In the genomic region with DNA sequence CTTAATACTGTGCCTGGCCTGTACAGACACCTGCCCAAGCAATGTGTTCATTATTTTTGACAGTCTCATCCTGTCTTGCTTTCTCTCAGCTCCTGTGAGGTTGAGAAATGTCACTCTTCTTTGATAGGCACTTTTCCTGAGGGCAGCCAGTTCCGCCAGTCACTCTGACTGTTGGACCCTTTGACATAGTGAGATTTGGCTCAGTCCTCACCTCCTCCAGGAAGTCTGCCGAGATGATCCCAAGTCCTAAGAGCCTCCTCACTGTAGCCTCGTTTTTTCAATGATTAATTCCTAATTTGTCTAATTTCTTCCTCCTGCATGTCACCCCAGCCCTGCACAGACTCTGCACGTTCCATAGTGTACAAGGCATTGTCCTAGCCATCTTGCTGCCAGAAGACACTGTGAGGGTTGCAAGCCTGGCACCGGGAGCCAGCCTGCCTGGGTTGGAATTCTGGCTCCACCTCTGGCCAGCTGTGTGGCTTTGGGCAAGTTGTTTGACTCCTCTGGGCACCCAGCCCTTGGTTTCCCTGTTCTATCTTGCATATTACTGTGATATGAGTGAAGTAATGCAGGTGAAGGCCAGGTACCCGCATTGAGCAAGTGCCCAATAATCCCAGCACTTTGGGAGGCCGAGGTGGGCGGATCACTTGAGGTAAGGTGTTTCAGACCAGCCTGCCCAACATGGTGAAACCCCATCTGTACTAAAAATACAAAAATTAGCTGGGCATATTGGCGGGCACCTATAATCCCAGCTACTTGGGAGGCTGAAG, we compare ENCODE assay signal across 30 cellular contexts.
"Had no signal": no experiment of that assay in that cellular context is flagged by ENCODE, and none has a peak within 500 bp of the region (broad histone marks: within the 10 kb centered on the region; RNA-seq: fewer than 3 reads in every experiment).

No MANE protein-coding gene starts in this region.

- H3K4me1 Mint-ChIP-seq: activated T-helper 17 cell treated with anti-CD3 and anti-CD28 coated beads, Interleukin-2, amount 50 U/mL, for 72 hours; central memory CD8-positive, alpha-beta T cell had no signal

- DNase-seq: activated CD4-positive, alpha-beta memory T cell treated with anti-CD3 and anti-CD28 coated beads for 36 hours; activated CD4-positive, alpha-beta T cell treated with anti-CD3 and anti-CD28 coated beads for 4 hours; activated CD4-positive, alpha-beta T cell treated with anti-CD3 and anti-CD28 coated beads, Interleukin-2, amount 50 U/mL, for 1 hour; activated gamma-delta T cell treated with Interleukin-2 at 50 U/mL for 16 hours; activated naive CD4-positive, alpha-beta T cell treated with anti-CD3 and anti-CD28 coated beads for 36 hours; activated naive CD8-positive, alpha-beta T cell treated with anti-CD3 and anti-CD28 coated beads for 36 hours; activated T-cell treated with anti-CD3 and anti-CD28 coated beads, Interleukin-2, amount 50 U/mL, for 1 hour; activated T-cell treated with anti-CD3 and anti-CD28 coated beads, Interleukin-2, amount 50 U/mL, for 72 hours; amniotic stem cell; aorta; MM.1S; MV-4-11; NCI-H1092; NCI-H1436 treated with DMSO at 0.1 percent for 48 hours; NCI-H187; NCI-H2081; NCI-H226; NCI-H526; NCI-H748 treated with DMSO at 0.1 percent for 48 hours; NK-92 treated with Interleukin-12 subunit alpha and Interleukin-12 subunit beta, amount 100 ng/mL, for 24 hours; PC-9; Right ventricle myocardium superior; SW 1271; T-helper 1 cell; T1000 had no signal

- H3K4me3 ChIP-seq: cardiac muscle cell, PC-9 had no signal

- H3K36me3 ChIP-seq: cardiac muscle cell had no signal

- H3K27me3 Mint-ChIP-seq: activated T-helper 17 cell treated with anti-CD3 and anti-CD28 coated beads, Interleukin-2, amount 50 U/mL, for 72 hours had no signal

- H3K27ac Mint-ChIP-seq: activated CD4-positive, alpha-beta memory T cell treated with anti-CD3 and anti-CD28 coated beads for 36 hours; activated naive CD4-positive, alpha-beta T cell treated with anti-CD3 and anti-CD28 coated beads for 36 hours; activated naive CD8-positive, alpha-beta T cell treated with anti-CD3 and anti-CD28 coated beads for 36 hours; activated T-cell treated with anti-CD3 and anti-CD28 coated beads, Interleukin-2, amount 50 U/mL, for 72 hours; activated T-helper 17 cell treated with anti-CD3 and anti-CD28 coated beads, Interleukin-2, amount 50 U/mL, for 72 hours had no signal

- H3K4me3 Mint-ChIP-seq: activated CD4-positive, alpha-beta memory T cell treated with anti-CD3 and anti-CD28 coated beads for 36 hours; activated naive CD4-positive, alpha-beta T cell treated with anti-CD3 and anti-CD28 coated beads for 36 hours; activated naive CD8-positive, alpha-beta T cell treated with anti-CD3 and anti-CD28 coated beads for 36 hours; activated T-cell treated with anti-CD3 and anti-CD28 coated beads, Interleukin-2, amount 50 U/mL, for 72 hours; activated T-helper 17 cell treated with anti-CD3 and anti-CD28 coated beads, Interleukin-2, amount 50 U/mL, for 72 hours; central memory CD8-positive, alpha-beta T cell had no signal

- H3K27ac ChIP-seq: cardiac muscle cell, KMS-11, PC-9, RWPE1 had no signal
